ENCODE assay signal across 8 cellular contexts in genomic region chr3:52361454-52361853, GRCh38.
"Had no signal": no experiment of that assay in that cellular context is flagged by ENCODE, and none has a peak within 500 bp of the region (broad histone marks: within the 10 kb centered on the region; RNA-seq: fewer than 3 reads in every experiment).

No MANE protein-coding gene starts in this region.

- H3K4me3 Mint-ChIP-seq: GM23338, IgD-negative memory B cell had no signal

- DNase-seq: H7, KBM-7 had no signal

- H3K9me3 Mint-ChIP-seq: GM23338, IgD-negative memory B cell had no signal

- H3K27me3 Mint-ChIP-seq: IgD-negative memory B cell had no signal

- ATAC-seq: HCT116, HepG2 had no signal

- H3K4me1 Mint-ChIP-seq: IgD-negative memory B cell had no signal

- H3K27ac Mint-ChIP-seq: GM23338 had no signal

- H3K36me3 ChIP-seq: HAP-1 had no signal

- H3K27ac ChIP-seq: HL-60 had no signal

- H3K9me3 ChIP-seq: HAP-1 had no signal

- H3K4me1 ChIP-seq: HAP-1 had no signal

- H3K4me2 ChIP-seq: GM23338 had no signal

- H2AFZ ChIP-seq: GM23338 had no signal

- H3K4me3 ChIP-seq: GM23338, HAP-1 had no signal
